ENCODE assay signal across 18 cellular contexts in the genomic region with DNA sequence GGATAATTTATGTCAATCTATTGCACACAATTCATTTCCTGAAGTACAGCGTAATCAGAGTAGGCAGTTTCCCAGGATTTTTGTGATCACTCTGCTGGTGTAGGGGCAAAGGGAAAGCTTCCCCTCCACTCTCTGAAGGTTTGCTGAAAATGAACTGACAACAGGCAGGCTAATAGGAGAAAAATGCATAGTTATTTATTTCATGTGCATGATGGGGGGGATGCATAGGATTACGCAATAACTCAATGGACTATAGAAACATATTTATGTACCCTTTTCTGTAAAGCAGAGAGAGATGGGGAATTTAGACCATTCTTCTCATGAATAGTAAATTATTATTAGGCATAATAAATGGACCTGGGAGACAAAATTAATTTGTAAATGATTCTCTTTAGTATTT.
A peak's percentile ranks its signal among the peaks of the same experiment; 100 is the strongest.
DNase-seq lines count a peak whose midpoint lies in the region; ATAC-seq, FAIRE-seq and TF ChIP-seq lines count a peak whose summit lies in the region.
"Had no signal": no experiment of that assay in that cellular context is flagged by ENCODE, and none has a peak within 500 bp of the region (broad histone marks: within the 10 kb centered on the region; RNA-seq: fewer than 3 reads in every experiment).

No MANE protein-coding gene starts in this region.

- no peak for TF ChIP-seq CTCF in H1 (IDR thresholded peaks at IDR 0.05; ENCODE audit: control extremely low read depth in 1 of 3, insufficient read depth in 1 of 3, low read depth in 1 of 3, low read length in 3 of 3)

- no peak overlapping the region for H2BK5ac ChIP-seq in H1 (ENCODE audit: low read depth, low read length)

- H3K79me2 ChIP-seq in H1 (ENCODE audit: control insufficient read depth in 1 of 2, insufficient read depth in 2 of 2, low read length in 2 of 2) = no peaks in the 10 kb centered on the region

- H2BK15ac ChIP-seq in H1 (ENCODE audit: low read length) = no peak overlapping the region

- no peak overlapping the region for H3K4me3 ChIP-seq in H1 (ENCODE audit: extremely low read depth in 1 of 4, insufficient read depth in 2 of 4, low read depth in 3 of 4, low read length in 4 of 4)
- H3K4me3 ChIP-seq: HAP-1 had no signal

- no peak overlapping the region for H3K56ac ChIP-seq in H1 (replicated peaks; ENCODE audit: insufficient read length, low read depth, low read length)

- H4K8ac ChIP-seq in H1 (ENCODE audit: extremely low read depth, insufficient read depth, low read length) = no peak overlapping the region

- H4K91ac ChIP-seq in H1 (replicated peaks; ENCODE audit: insufficient read length, low read length) = no peak overlapping the region

- no peak for TF ChIP-seq RAD21 in H1 (IDR thresholded peaks at IDR 0.05 in 1 of 2, conservative IDR thresholded peaks at IDR 0.05 in 1 of 2; ENCODE audit: low read depth in 2 of 2, low read length in 2 of 2)

- no peak overlapping the region for H3K23ac ChIP-seq in H1 (ENCODE audit: insufficient read length)

- CTCF ChIA-PET in H1 (lab: Charles Lee; ENCODE audit: partially characterized antibody) = no interaction called here

- H2BK120ac ChIP-seq in H1 (replicated peaks; ENCODE audit: low read depth, low read length) = no peak overlapping the region

- no peaks in the 10 kb centered on the region for H3K79me1 ChIP-seq in H1 (ENCODE audit: low read depth, low read length)

- no peaks in the 10 kb centered on the region for H3K27me3 ChIP-seq in H1 (replicated peaks in 1 of 4; ENCODE audit: control insufficient read depth in 3 of 4, extremely low read depth in 1 of 4, insufficient read depth in 3 of 4, low read length in 3 of 4)

- H4K5ac ChIP-seq in H1 (ENCODE audit: insufficient read length, low read depth, low read length) = no peak overlapping the region

- POLR2A ChIA-PET in H1 (lab: Charles Lee; ENCODE audit: partially characterized antibody) = no interaction called here

- H3K23me2 ChIP-seq in H1 (ENCODE audit: low read depth, low read length) = no peaks in the 10 kb centered on the region

- no peak overlapping the region for H3K4me2 ChIP-seq in H1 (ENCODE audit: insufficient read depth in 1 of 2, low read depth in 2 of 2, low read length in 2 of 2)

- no peak for FAIRE-seq in H1 (lab: Jason Lieb, UNC)
- FAIRE-seq: D721Med, G401.6, GM12891 had no signal

- H3K4ac ChIP-seq in H1 (replicated peaks; ENCODE audit: insufficient read length, low read depth, low read length) = no peak overlapping the region

- WGBS in H1 (ENCODE audit: extremely low coverage in 1 of 2, insufficient coverage in 1 of 2, insufficient read length in 1 of 2, insufficient replicate concordance in 2 of 2, low coverage in 1 of 2, low lambda C conversion rate in 2 of 2, missing lambda C conversion rate in 1 of 2), 2 experiments = 100% methylated on average over 2 of the region's 2 CpGs; no CpG with 5 or more reads in 1 of the 2 experiments

- no peak overlapping the region for H3K18ac ChIP-seq in H1 (ENCODE audit: extremely low read depth, low read length)

- no peak overlapping the region for H3K27ac ChIP-seq in H1 (ENCODE audit: low read depth, low read length)
- H3K27ac ChIP-seq: HL-60 had no signal

- no peak for ATAC-seq in GM21825 (IDR thresholded peaks at IDR 0.05; ENCODE audit: unreplicated experiment)

- no peaks in the 10 kb centered on the region for H3K4me1 ChIP-seq in H1 (replicated peaks in 1 of 4; ENCODE audit: control insufficient read depth in 3 of 4, insufficient read depth in 4 of 4, low read length in 3 of 4)
- H3K4me1 ChIP-seq: HAP-1 had no signal

- H2AK5ac ChIP-seq in H1 (ENCODE audit: low read depth, low read length) = no peak overlapping the region

- H2BK20ac ChIP-seq in H1 (ENCODE audit: low read length) = no peak overlapping the region

- H3K14ac ChIP-seq in H1 (ENCODE audit: insufficient read length) = no peak overlapping the region

- DNase-seq in NCI-H2171 treated with DMSO at 0.1 percent for 48 hours (lab: John Stamatoyannopoulos, UW) (peak; percentile 21), NCI-H2171 (lab: John Stamatoyannopoulos, UW) (no peak), COR-L47 (lab: John Stamatoyannopoulos, UW) (peak; percentile 4), NCI-H1105 treated with DMSO at 0.1 percent for 48 hours (lab: John Stamatoyannopoulos, UW) (peak; percentile 77), H1 (ENCODE audit: low read depth in 1 of 2, low spot score in 2 of 2) (no peak), posterior vena cava (ENCODE audit: low spot score) (no peak)
- DNase-seq: C1 segment of cervical spinal cord; CD4-positive, alpha-beta memory T cell; DMS153; EL; GOT3; HFFc6 had no signal

- no peak for TF ChIP-seq EP300 in H1 (IDR thresholded peaks at IDR 0.05; ENCODE audit: borderline replicate concordance in 1 of 2, low read depth in 2 of 2, low read length in 2 of 2)

- no peaks in the 10 kb centered on the region for H4K20me1 ChIP-seq in H1 (replicated peaks in 1 of 2; ENCODE audit: control insufficient read depth in 1 of 2, insufficient read depth in 2 of 2, low read length in 2 of 2)

- no peak overlapping the region for H2AFZ ChIP-seq in H1 (ENCODE audit: low read length)

- no peak for TF ChIP-seq POLR2A in H1 (IDR thresholded peaks at IDR 0.05; ENCODE audit: control extremely low read depth in 1 of 2, low read depth in 2 of 2, low read length in 2 of 2)

- intact Hi-C loops in posterior vena cava (cut with DNase I) = no loop called here

- no peak overlapping the region for H3K9ac ChIP-seq in H1 (replicated peaks in 1 of 4; ENCODE audit: extremely low read depth in 1 of 4, low read depth in 3 of 4, low read length in 3 of 4)

- no peak overlapping the region for H2BK12ac ChIP-seq in H1 (ENCODE audit: low read depth, low read length)

- no peaks in the 10 kb centered on the region for H3K36me3 ChIP-seq in H1 (ENCODE audit: control insufficient read depth in 2 of 4, insufficient read depth in 4 of 4, low read length in 3 of 4)
- H3K36me3 ChIP-seq: HAP-1 had no signal

- peaks cover 13 to 14% of the 10 kb centered on the region in 2 experiments; a peak in 2 of 4 replicates for H3K9me3 ChIP-seq in H1 (ENCODE audit: insufficient read depth in 2 of 2, low read depth in 1 of 2, low read length in 1 of 2)
- H3K9me3 ChIP-seq: HAP-1 had no signal

TF ChIP-seq in H1, 55 proteins besides CTCF, POLR2A, EP300 and RAD21:
- TF ChIP-seq TBP (IDR thresholded peaks at IDR 0.05; ENCODE audit: low read depth, low read length) (no peak), RFX5 (IDR thresholded peaks at IDR 0.05; ENCODE audit: borderline replicate concordance, low read depth, low read length) (no peak), CEBPB (IDR thresholded peaks at IDR 0.05; ENCODE audit: low read depth, low read length) (peak; percentile 89), SAP30 (IDR thresholded peaks at IDR 0.05; ENCODE audit: insufficient read depth, insufficient replicate concordance, low read length) (no peak)
TF ChIP-seq in H1: peak in this region for 1.

Comparison
In these comparisons a context has a peak if more than half of its experiments do, and no peak if none do; other contexts are left out.
1. DNase-seq: peak in NCI-H2171 treated with DMSO at 0.1 percent for 48 hours (single experiment), COR-L47 (single experiment) and NCI-H1105 treated with DMSO at 0.1 percent for 48 hours (single experiment); none in NCI-H2171 (single experiment), H1 (0 of 2) and posterior vena cava (single experiment).